ENCODE assay signal across 8 cellular contexts in the genomic region with DNA sequence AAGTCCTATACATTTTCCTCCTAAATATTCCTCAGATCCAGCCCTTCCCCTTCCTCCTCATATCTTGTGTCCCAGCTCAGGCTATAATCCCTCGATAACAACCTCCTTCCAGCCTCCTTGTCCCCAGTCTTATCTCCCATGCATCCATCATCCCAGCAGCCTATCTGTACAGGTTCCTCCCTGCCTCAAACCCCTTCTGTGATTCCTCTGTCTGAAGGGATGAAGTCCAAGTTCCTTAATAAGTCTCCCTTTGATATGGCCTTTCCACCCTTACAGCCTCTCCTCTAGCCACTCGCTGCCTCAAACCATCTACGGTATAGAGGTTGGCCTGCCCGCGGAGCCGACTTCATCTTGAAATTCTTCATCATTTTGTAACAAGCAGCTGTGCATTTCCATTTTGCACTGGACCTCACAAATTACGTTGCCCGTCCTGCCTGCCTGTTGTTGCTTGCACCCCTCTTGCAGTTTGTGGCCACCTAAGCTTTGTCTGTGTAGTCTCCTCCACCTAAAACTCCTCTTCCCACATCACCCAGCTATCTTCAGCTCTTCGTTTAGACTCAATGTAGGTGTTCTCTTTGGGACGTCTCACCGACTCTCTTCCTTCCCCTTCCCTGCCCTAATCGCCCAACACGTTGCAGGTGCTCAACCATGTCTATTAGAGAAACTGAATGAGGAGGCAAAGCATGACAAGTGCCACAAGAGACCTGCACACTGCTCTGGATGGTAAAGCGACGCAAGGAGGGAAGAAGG. TPM values are rescaled to one million over a fixed set of nuclear protein-coding genes. Genes with fewer than 3 reads are reported as not detected.
DNase-seq lines count a peak whose midpoint lies in the region; ATAC-seq and TF ChIP-seq lines count a peak whose summit lies in the region.

No MANE protein-coding gene starts in this region.

- no peaks in the 10 kb centered on the region for H3K9me3 Mint-ChIP-seq in CD4-positive, alpha-beta T cell

- H3K4me1 Mint-ChIP-seq in CD4-positive, alpha-beta T cell (ENCODE audit: low read depth), result peaks cover 26% of the 10 kb centered on the region

- H4K20me1 ChIP-seq in osteoblast (ENCODE audit: insufficient read depth, low read length), result no peaks in the 10 kb centered on the region

- H2AFZ ChIP-seq in osteoblast (ENCODE audit: low read length), result peak overlapping the region; percentile 87

- no peak for ATAC-seq in CD4-positive, alpha-beta T cell (ENCODE audit: poor library complexity)
- ATAC-seq in GM19023 (IDR thresholded peaks at IDR 0.05; ENCODE audit: unreplicated experiment), result no peak

- peak overlapping the region; percentile 86 for H3K27ac Mint-ChIP-seq in CD4-positive, alpha-beta T cell

- intact Hi-C loops in CD4-positive, alpha-beta T cell (cut with DNase I, micrococcal nuclease), result loop anchor here (1.0 to 5.0 kb wide), 8 partner anchors 18 to 318 kb away; a partner anchor contains a TSS

- no peak overlapping the region for H3K27ac ChIP-seq in CD4-positive, alpha-beta T cell (ENCODE audit: low read depth, low read length)
- peak overlapping the region; percentile 59 for H3K27ac ChIP-seq in effector memory CD4-positive, alpha-beta T cell (ENCODE audit: insufficient read depth, low read length, poor library complexity, severe bottlenecking)
- no peak overlapping the region for H3K27ac ChIP-seq in osteoblast (ENCODE audit: low read depth, low read length)

- H3K4me3 ChIP-seq in NT2/D1 (ENCODE audit: insufficient read length, low read depth), result no peak overlapping the region
- H3K4me3 ChIP-seq in effector memory CD4-positive, alpha-beta T cell (ENCODE audit: insufficient read depth, low read depth, low read length, poor library complexity, severe bottlenecking), result peak overlapping the region; percentile 83
- peak overlapping the region; percentile 58 for H3K4me3 ChIP-seq in osteoblast (ENCODE audit: insufficient read depth, low read length)

- CTCF ChIA-PET in CD4-positive, alpha-beta T cell (lab: Charles Lee), result interaction anchor here (0.7 to 3.8 kb wide), 17 partner anchors 11 to 141 kb away, joined by 3 to 70 read pairs (median 6); a partner anchor contains a TSS

- POLR2A ChIA-PET in CD4-positive, alpha-beta T cell (lab: Charles Lee), result interaction anchor here (1.0 to 2.6 kb wide), 15 partner anchors 11 to 321 kb away, joined by 3 to 56 read pairs (median 5); a partner anchor contains a TSS

- H3K4me1 ChIP-seq in NT2/D1 (ENCODE audit: insufficient read depth, insufficient read length), result no peaks in the 10 kb centered on the region
- H3K4me1 ChIP-seq in effector memory CD4-positive, alpha-beta T cell (ENCODE audit: control insufficient read depth, insufficient read depth, low read length, poor library complexity, severe bottlenecking), result peaks cover 17% of the 10 kb centered on the region
- peaks cover 24% of the 10 kb centered on the region for H3K4me1 ChIP-seq in osteoblast (ENCODE audit: insufficient read depth, low read length)

- DNase-seq in CD4-positive, alpha-beta T cell, result no peak
- no peak for DNase-seq in NT2/D1 (ENCODE audit: low read depth, low spot score)
- DNase-seq in effector memory CD4-positive, alpha-beta T cell, result no peak
- no peak for DNase-seq in osteoblast (ENCODE audit: insufficient read length, low spot score, missing footprints)
- no peak for DNase-seq in iPS-NIHi11 (ENCODE audit: low spot score)
- DNase-seq in stimulated activated naive CD4-positive, alpha-beta T cell (lab: John Stamatoyannopoulos, UW), result no peak
- no peak for DNase-seq in CD1c-positive myeloid dendritic cell (ENCODE audit: extremely low spot score)

- H3K27me3 ChIP-seq in CD4-positive, alpha-beta T cell (ENCODE audit: control insufficient read depth, insufficient read depth, low read length), result no peaks in the 10 kb centered on the region
- H3K27me3 ChIP-seq in NT2/D1 (ENCODE audit: insufficient read depth, insufficient read length) (no peaks in the 10 kb centered on the region), osteoblast (ENCODE audit: insufficient read depth, low read length) (no peaks in the 10 kb centered on the region)
- H3K27me3 ChIP-seq in effector memory CD4-positive, alpha-beta T cell (replicated peaks; ENCODE audit: control insufficient read depth, insufficient read depth, low read length, poor library complexity, severe bottlenecking), result no peaks in the 10 kb centered on the region

- H3K79me2 ChIP-seq in osteoblast (ENCODE audit: insufficient read depth, low read length), result peaks cover 20% of the 10 kb centered on the region

- H3K9ac ChIP-seq in NT2/D1 (ENCODE audit: insufficient read length, low read depth), result peak overlapping the region; percentile 43

- H3K9me3 ChIP-seq in CD4-positive, alpha-beta T cell (ENCODE audit: control insufficient read depth, low read length), result no peaks in the 10 kb centered on the region
- H3K9me3 ChIP-seq in NT2/D1 (ENCODE audit: insufficient read depth, low read length) (peaks cover 4% of the 10 kb centered on the region; the same call in 1 of the 2 replicates), osteoblast (ENCODE audit: low read depth, low read length) (no peaks in the 10 kb centered on the region)
- H3K9me3 ChIP-seq in effector memory CD4-positive, alpha-beta T cell (ENCODE audit: control insufficient read depth, low read length), result no peaks in the 10 kb centered on the region

- peaks cover 26% of the 10 kb centered on the region for H3K36me3 Mint-ChIP-seq in CD4-positive, alpha-beta T cell (ENCODE audit: low read depth)

- TF ChIP-seq CTCF in CD4-positive, alpha-beta T cell (IDR thresholded peaks at IDR 0.05), result no peak
- no peak for TF ChIP-seq CTCF in osteoblast (IDR thresholded peaks at IDR 0.05; ENCODE audit: extremely low read depth, low read depth, low read length)

- peak overlapping the region; percentile 99 for H3K4me3 Mint-ChIP-seq in CD4-positive, alpha-beta T cell

- peaks cover 17% of the 10 kb centered on the region for H3K36me3 ChIP-seq in NT2/D1 (ENCODE audit: insufficient read depth, insufficient read length, low read length)
- H3K36me3 ChIP-seq in effector memory CD4-positive, alpha-beta T cell (ENCODE audit: control insufficient read depth, insufficient read depth, low read length), result peaks cover 9% of the 10 kb centered on the region
- H3K36me3 ChIP-seq in osteoblast (ENCODE audit: insufficient read depth, low read length), result peaks cover 15% of the 10 kb centered on the region

- peak overlapping the region; percentile 76 for H3K4me2 ChIP-seq in osteoblast (ENCODE audit: insufficient read depth, low read length)

- H3K27me3 Mint-ChIP-seq in CD4-positive, alpha-beta T cell, result no peaks in the 10 kb centered on the region

RNA-seq across cellular contexts. Expression of a gene that starts 0.8 kb away (rescaled TPM):
- 100 to 1,000 TPM; 206 to 224 TPM for total RNA-seq in CD4-positive, alpha-beta T cell
- 46.6 and 50.3 TPM in 2 replicates for total RNA-seq in osteoblast

RNA-seq across cellular contexts. Expression of a gene that starts 12.5 kb away (rescaled TPM):
- not detected for total RNA-seq in CD4-positive, alpha-beta T cell
- not detected in 2 replicates for total RNA-seq in osteoblast

RNA-seq across cellular contexts. Expression of a gene that starts 28.8 kb away (rescaled TPM):
- total RNA-seq in CD4-positive, alpha-beta T cell, result 1 to 10 TPM; 2.2 to 2.4 TPM
- total RNA-seq in osteoblast, result 31.5 and 32.4 TPM in 2 replicates
